Comparison of ENCODE assay signal across 15 cellular contexts in the genomic region with DNA sequence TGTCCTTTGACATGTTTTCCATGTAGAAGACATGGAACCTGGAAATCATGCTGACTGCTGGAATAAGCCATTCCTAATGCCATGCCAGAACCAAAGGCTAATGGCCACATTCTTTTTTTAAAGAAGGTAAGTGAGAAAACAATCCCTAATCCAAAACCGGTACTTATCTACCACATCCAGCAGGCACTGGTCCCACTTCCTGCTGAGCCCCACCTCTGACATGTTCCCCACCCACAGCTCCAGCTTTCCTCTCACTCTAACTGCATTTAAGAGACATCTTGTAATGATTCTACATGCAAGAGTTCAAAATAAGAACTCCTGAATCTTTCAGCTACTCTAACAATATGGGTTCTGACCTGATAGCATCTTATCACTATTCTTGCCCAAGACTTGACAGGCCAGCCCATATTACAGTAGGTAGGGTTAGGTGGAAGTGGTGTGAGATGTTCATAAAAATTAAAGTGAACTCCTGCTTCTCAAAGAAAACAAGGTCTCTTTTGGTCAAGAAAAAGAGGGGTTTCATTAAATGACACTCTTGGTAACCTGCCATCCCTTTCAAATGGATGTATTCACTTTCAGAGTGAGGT.
"Had no signal": no experiment of that assay in that cellular context is flagged by ENCODE, and none has a peak within 500 bp of the region (broad histone marks: within the 10 kb centered on the region; RNA-seq: fewer than 3 reads in every experiment).

No MANE protein-coding gene starts in this region.

- H3K4me3 Mint-ChIP-seq: activated naive CD8-positive, alpha-beta T cell treated with anti-CD3 and anti-CD28 coated beads for 36 hours; dendritic cell treated with granulocyte-macrophage colony-stimulating factor and Interleukin-4, amounts not matched to agents 40 ng/mL and 50 ng/mL, for 4 days; neural progenitor cell; stimulated activated naive B cell treated with anti-CD40 and anti-IgM and Interleukin-4, amounts not matched to agents 10 μg/mL and 1 μg/mL and 100 μg/mL, for 72 hours had no signal

- H3K9me3 ChIP-seq: tibial nerve had no signal

- H3K27ac Mint-ChIP-seq: activated naive CD8-positive, alpha-beta T cell treated with anti-CD3 and anti-CD28 coated beads for 36 hours; dendritic cell treated with granulocyte-macrophage colony-stimulating factor and Interleukin-4, amounts not matched to agents 40 ng/mL and 50 ng/mL, for 4 days; stimulated activated naive B cell treated with anti-CD40 and anti-IgM and Interleukin-4, amounts not matched to agents 10 μg/mL and 1 μg/mL and 100 μg/mL, for 72 hours had no signal

- H3K36me3 ChIP-seq: brain microvascular endothelial cell, neural progenitor cell, tibial nerve, WERI-Rb-1 had no signal

- H3K4me1 Mint-ChIP-seq: neural progenitor cell had no signal

- H3K9me3 Mint-ChIP-seq: activated naive CD8-positive, alpha-beta T cell treated with anti-CD3 and anti-CD28 coated beads for 36 hours; dendritic cell treated with granulocyte-macrophage colony-stimulating factor and Interleukin-4, amounts not matched to agents 40 ng/mL and 50 ng/mL, for 4 days; neural progenitor cell had no signal

- H3K27ac ChIP-seq: brain microvascular endothelial cell, neural progenitor cell, tibial nerve, WERI-Rb-1 had no signal

- H3K4me1 ChIP-seq: neural progenitor cell had no signal

- H3K9ac ChIP-seq: neural progenitor cell had no signal

- H3K27me3 ChIP-seq: brain microvascular endothelial cell, neural progenitor cell, tibial nerve had no signal

- H3K4me2 ChIP-seq: neural progenitor cell had no signal

- ATAC-seq: stimulated activated naive B cell treated with anti-CD40 and anti-IgM and Interleukin-4, amounts not matched to agents 10 μg/mL and 1 μg/mL and 100 μg/mL, for 72 hours had no signal

- H2AFZ ChIP-seq: neural progenitor cell had no signal

- H3K27me3 Mint-ChIP-seq: activated naive CD8-positive, alpha-beta T cell treated with anti-CD3 and anti-CD28 coated beads for 36 hours; dendritic cell treated with granulocyte-macrophage colony-stimulating factor and Interleukin-4, amounts not matched to agents 40 ng/mL and 50 ng/mL, for 4 days; stimulated activated naive B cell treated with anti-CD40 and anti-IgM and Interleukin-4, amounts not matched to agents 10 μg/mL and 1 μg/mL and 100 μg/mL, for 72 hours had no signal

- DNase-seq: activated CD4-positive, alpha-beta T cell treated with anti-CD3 and anti-CD28 coated beads, Interleukin-2, amount 50 U/mL, for 48 hours; activated effector memory CD4-positive, alpha-beta T cell treated with anti-CD3 and anti-CD28 coated beads, Interleukin-2, amount 50 U/mL, for 16 hours; activated naive CD8-positive, alpha-beta T cell treated with anti-CD3 and anti-CD28 coated beads for 36 hours; activated T-cell treated with anti-CD3 and anti-CD28 coated beads, Interleukin-2, amount 50 U/mL, for 1 hour; amygdala; brain microvascular endothelial cell; cerebellar nuclear complex; effector memory CD4-positive, alpha-beta T cell; midbrain; stimulated activated naive B cell treated with anti-CD40 and anti-IgM and Interleukin-4, amounts not matched to agents 10 μg/mL and 1 μg/mL and 100 μg/mL, for 72 hours; WERI-Rb-1 had no signal

- H3K4me3 ChIP-seq: lung, neural progenitor cell, tibial nerve had no signal
